Comparison of ENCODE assay signal across 15 cellular contexts in genomic region chr4:146192060-146192459, GRCh38. TPM values are rescaled to one million over a fixed set of nuclear protein-coding genes. Genes with fewer than 3 reads are reported as not detected.
DNase-seq lines count a peak whose midpoint lies in the region; ATAC-seq and TF ChIP-seq lines count a peak whose summit lies in the region.
"Had no signal": no experiment of that assay in that cellular context is flagged by ENCODE, and none has a peak within 500 bp of the region (broad histone marks: within the 10 kb centered on the region; RNA-seq: fewer than 3 reads in every experiment).

No MANE protein-coding gene starts in this region.

- H3K36me3 ChIP-seq in GM23338 (ENCODE audit: insufficient read depth) (peaks cover 16% of the 10 kb centered on the region), WERI-Rb-1 (peaks cover 45% of the 10 kb centered on the region), suprapubic skin (peaks cover 36% of the 10 kb centered on the region)

- peak; percentile 21 for DNase-seq in GM23338 (ENCODE audit: low spot score)
- DNase-seq in WERI-Rb-1, result no peak
- peak in 2 of 3 donors; percentile 37 to 41 for DNase-seq in right cardiac atrium
- no peak for DNase-seq in suprapubic skin (ENCODE audit: low spot score in 2 of 2)
- DNase-seq in NCI-H1417 treated with DMSO at 0.1 percent for 48 hours (lab: John Stamatoyannopoulos, UW), result no peak
- DNase-seq in CD4-positive, alpha-beta T cell, result no peak
- no peak for DNase-seq in HPDE6-E6E7 (ENCODE audit: extremely low spot score)
- DNase-seq: activated CD4-positive, alpha-beta T cell treated with anti-CD3 and anti-CD28 coated beads for 1 hour; activated T-cell treated with anti-CD3 and anti-CD28 coated beads, Interleukin-2, amount 50 U/mL, for 48 hours; NCI-H187; NK-92 treated with Interleukin-12 subunit alpha and Interleukin-12 subunit beta, amount 100 ng/mL, for 24 hours; stimulated activated CD4-positive, alpha-beta T cell treated with anti-CD3 and anti-CD28 coated beads, Interleukin-4, amount 100 ng/mL, for 4 hours; stimulated activated naive CD8-positive, alpha-beta T cell treated with anti-CD3 and anti-CD28 coated beads, Interleukin-15, Interleukin-2, amounts not matched to agents 100 U/mL and 50 U/mL, for 24 hours had no signal

- no peak overlapping the region for H3K4me3 Mint-ChIP-seq in GM23338
- no peak overlapping the region for H3K4me3 Mint-ChIP-seq in CD4-positive, alpha-beta T cell

- ATAC-seq in GM23338 (no peak), right cardiac atrium (peak; percentile 86 to 97)
- no peak for ATAC-seq in CD4-positive, alpha-beta T cell (ENCODE audit: poor library complexity)
- ATAC-seq: stimulated activated naive CD8-positive, alpha-beta T cell treated with anti-CD3 and anti-CD28 coated beads, Interleukin-15, Interleukin-2, amounts not matched to agents 100 U/mL and 50 U/mL, for 24 hours had no signal

- WGBS in right cardiac atrium, result 44% methylated on average over 6 of the region's 6 CpGs
- WGBS in suprapubic skin, result 70% methylated on average over 6 of the region's 6 CpGs

- peaks cover 1% of the 10 kb centered on the region for H3K27me3 Mint-ChIP-seq in GM23338 (ENCODE audit: insufficient read depth, low read depth, poor library complexity)
- H3K27me3 Mint-ChIP-seq in CD4-positive, alpha-beta T cell, result no peaks in the 10 kb centered on the region

- H3K9me3 Mint-ChIP-seq in GM23338, result no peaks in the 10 kb centered on the region
- no peaks in the 10 kb centered on the region for H3K9me3 Mint-ChIP-seq in CD4-positive, alpha-beta T cell

- H3K27me3 ChIP-seq in GM23338 (ENCODE audit: insufficient read depth) (no peaks in the 10 kb centered on the region), WERI-Rb-1 (ENCODE audit: insufficient read depth, low read depth, severe bottlenecking) (no peaks in the 10 kb centered on the region), right cardiac atrium (ENCODE audit: control insufficient read depth, insufficient read depth) (no peaks in the 10 kb centered on the region), suprapubic skin (no peaks in the 10 kb centered on the region)
- no peaks in the 10 kb centered on the region for H3K27me3 ChIP-seq in CD4-positive, alpha-beta T cell (ENCODE audit: control insufficient read depth, insufficient read depth, low read length)

- H4K20me1 ChIP-seq in GM23338 (replicated peaks; ENCODE audit: insufficient read depth), result no peaks in the 10 kb centered on the region; the same call in none of the 2 replicates

- no peak overlapping the region for H3K4me2 ChIP-seq in GM23338

- POLR2A ChIA-PET in CD4-positive, alpha-beta T cell (lab: Charles Lee), result no interaction called here

- H3K27ac ChIP-seq in GM23338 (ENCODE audit: low read depth), result no peak overlapping the region
- H3K27ac ChIP-seq in WERI-Rb-1, result no peak overlapping the region
- peak overlapping the region; percentile 70 for H3K27ac ChIP-seq in right cardiac atrium (ENCODE audit: low read length)
- H3K27ac ChIP-seq in suprapubic skin, result peak overlapping the region; percentile 79
- H3K27ac ChIP-seq in CD4-positive, alpha-beta T cell (ENCODE audit: low read depth, low read length), result no peak overlapping the region
- H3K27ac ChIP-seq: epithelial cell of prostate had no signal

- H3K4me1 ChIP-seq in GM23338 (ENCODE audit: insufficient read depth) (no peaks in the 10 kb centered on the region), right cardiac atrium (ENCODE audit: control insufficient read depth, insufficient read depth, low read length) (peaks cover 8% of the 10 kb centered on the region), suprapubic skin (peaks cover 11% of the 10 kb centered on the region)

- H3K9me2 ChIP-seq in GM23338 (ENCODE audit: insufficient read depth), result no peaks in the 10 kb centered on the region

- no peak for TF ChIP-seq CTCF in GM23338 (conservative IDR thresholded peaks at IDR 0.05; ENCODE audit: low read depth in 2 of 2)
- 0 out of 2 replicates have a peak, but pooled peaks have one; percentile 18 for TF ChIP-seq CTCF in WERI-Rb-1 (IDR thresholded peaks at IDR 0.05; ENCODE audit: low read depth, low read length)
- TF ChIP-seq CTCF in suprapubic skin (IDR thresholded peaks at IDR 0.05), result peak in 1 of 2 donors; percentile 15
- TF ChIP-seq CTCF in CD4-positive, alpha-beta T cell (IDR thresholded peaks at IDR 0.05), result no peak

- H3K4me3 ChIP-seq in GM23338, result no peak overlapping the region
- H3K4me3 ChIP-seq in WERI-Rb-1 (ENCODE audit: low read depth, low read length), result no peak overlapping the region
- no peak overlapping the region for H3K4me3 ChIP-seq in right cardiac atrium (ENCODE audit: low read length)
- H3K4me3 ChIP-seq in suprapubic skin, result no peak overlapping the region

- no peaks in the 10 kb centered on the region for H3F3A ChIP-seq in GM23338 (replicated peaks; ENCODE audit: low read depth)

- H3K36me3 Mint-ChIP-seq in GM23338 (ENCODE audit: low read depth), result peaks cover 33% of the 10 kb centered on the region; the same call in 2 of the 3 replicates
- H3K36me3 Mint-ChIP-seq in CD4-positive, alpha-beta T cell (ENCODE audit: low read depth), result peaks cover 54% of the 10 kb centered on the region

- H3K27ac Mint-ChIP-seq in GM23338, result no peak overlapping the region
- no peak overlapping the region for H3K27ac Mint-ChIP-seq in CD4-positive, alpha-beta T cell

- TF ChIP-seq EP300 in suprapubic skin (IDR thresholded peaks at IDR 0.05), result no peak

- H3K9me3 ChIP-seq in WERI-Rb-1 (ENCODE audit: severe bottlenecking) (no peaks in the 10 kb centered on the region), right cardiac atrium (ENCODE audit: control insufficient read depth, low read length) (no peaks in the 10 kb centered on the region), suprapubic skin (no peaks in the 10 kb centered on the region)
- no peaks in the 10 kb centered on the region for H3K9me3 ChIP-seq in CD4-positive, alpha-beta T cell (ENCODE audit: control insufficient read depth, low read length)

- TF ChIP-seq POLR2A in suprapubic skin (IDR thresholded peaks at IDR 0.05), result no peak

- no peaks in the 10 kb centered on the region for H3K79me2 ChIP-seq in GM23338 (replicated peaks; ENCODE audit: insufficient read depth)

- intact Hi-C loops in right cardiac atrium (cut with DNase I), result no loop called here
- intact Hi-C loops in CD4-positive, alpha-beta T cell (cut with DNase I, micrococcal nuclease), result no loop called here

- CTCF ChIA-PET in CD4-positive, alpha-beta T cell (lab: Charles Lee), result no interaction called here

- no peak overlapping the region for H2AFZ ChIP-seq in GM23338

- no peaks in the 10 kb centered on the region for H3K4me1 Mint-ChIP-seq in GM23338
- no peaks in the 10 kb centered on the region for H3K4me1 Mint-ChIP-seq in CD4-positive, alpha-beta T cell (ENCODE audit: low read depth)

RNA-seq across cellular contexts. Expression of gene LSM6, which starts 16.5 kb away (rescaled TPM):
- total RNA-seq in GM23338 (2014; rRNA removed; shearing (Covaris generic)), result 70.4 and 91.5 TPM in 2 replicates
- polyA plus RNA-seq in GM23338 (2016; fragmentation: Nextera tagmentation; extraction: Ambion mirVana) (238 and 256 TPM in 2 replicates), right cardiac atrium (31.0 TPM)
- total RNA-seq in right cardiac atrium (10 to 100 TPM; 13.9 to 19.9 (median 16.4) TPM), suprapubic skin (10 to 100 TPM; 14.7 to 30.2 (median 25.2) TPM)
- 10 to 100 TPM; 33.8 to 34.2 TPM for total RNA-seq in CD4-positive, alpha-beta T cell

RNA-seq across cellular contexts. Expression of gene REELD1, which starts 22.3 kb away (rescaled TPM):
- not detected in 2 replicates for total RNA-seq in GM23338 (2014; rRNA removed; shearing (Covaris generic))
- polyA plus RNA-seq in GM23338 (2016; fragmentation: Nextera tagmentation; extraction: Ambion mirVana) (0.19 TPM in 1 of 2 replicates, not detected in the other), right cardiac atrium (0.18 TPM)
- total RNA-seq in right cardiac atrium (under 1 TPM in 1 of 4 donors, not detected in 3; 0.17 TPM), suprapubic skin (1 to 10 TPM in 1 of 4 donors, not detected in 3; 2.0 TPM)
- total RNA-seq in CD4-positive, alpha-beta T cell, result 1 to 10 TPM; 1.7 to 2.0 TPM
- total RNA-seq: H1 had no signal

Comparison
In these comparisons a context has a peak if more than half of its experiments do, and no peak if none do; other contexts are left out.
1. ATAC-seq: peak in right cardiac atrium (2 of 2); none in GM23338 (single experiment) and CD4-positive, alpha-beta T cell (single experiment).
2. DNase-seq: peak in GM23338 (single experiment) and right cardiac atrium (2 of 3); none in WERI-Rb-1 (single experiment), suprapubic skin (0 of 2), NCI-H1417 treated with DMSO at 0.1 percent for 48 hours (single experiment), CD4-positive, alpha-beta T cell (0 of 10) and HPDE6-E6E7 (single experiment).
3. H3K27ac ChIP-seq: peak in right cardiac atrium (single experiment) and suprapubic skin (single experiment); none in GM23338 (single experiment), WERI-Rb-1 (single experiment) and CD4-positive, alpha-beta T cell (single experiment).